In the genomic region with DNA sequence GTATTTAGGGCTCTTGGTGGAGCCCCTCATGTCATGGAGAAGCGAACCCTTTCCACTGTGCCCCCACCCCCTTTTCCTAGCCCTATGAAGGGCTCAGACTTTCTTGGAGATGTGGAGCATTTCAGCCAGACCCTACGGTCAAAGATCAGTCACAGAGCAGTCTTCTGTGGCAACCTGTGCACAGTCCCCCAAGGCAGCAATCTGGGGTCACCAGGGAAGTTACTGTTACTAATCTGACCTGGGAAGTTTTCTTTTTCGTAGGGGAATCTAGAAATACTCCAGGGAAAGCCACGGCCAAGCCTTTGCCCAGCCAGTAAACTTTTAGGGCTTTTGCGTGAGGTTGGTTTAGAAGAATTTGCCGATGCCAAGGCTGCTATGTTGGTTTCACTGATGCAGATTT, we compare ENCODE assay signal across 16 cellular contexts. TPM values are rescaled to one million over a fixed set of nuclear protein-coding genes. Genes with fewer than 3 reads are reported as not detected.
DNase-seq lines count a peak whose midpoint lies in the region; ATAC-seq, FAIRE-seq and TF ChIP-seq lines count a peak whose summit lies in the region.
"Had no signal": no experiment of that assay in that cellular context is flagged by ENCODE, and none has a peak within 500 bp of the region (broad histone marks: within the 10 kb centered on the region; RNA-seq: fewer than 3 reads in every experiment).

No MANE protein-coding gene starts in this region.

- DNase-seq in activated CD4-positive, alpha-beta T cell treated with anti-CD3 and anti-CD28 coated beads, Interleukin-2, amount 10 ng/mL, durations not matched to agents 7 days and 5 days: no peak
- no peak for DNase-seq in activated CD4-positive, alpha-beta T cell treated with anti-CD3 and anti-CD28 coated beads, Interleukin-2, amount 50 U/mL, for 4 hours
- DNase-seq in right atrium auricular region (ENCODE audit: low spot score): no peak
- DNase-seq in psoas muscle: no peak
- DNase-seq in upper lobe of right lung: no peak
- no peak for DNase-seq in G401 (ENCODE audit: low spot score)
- no peak for DNase-seq in H54 (ENCODE audit: insufficient read length, low spot score)
- no peak for DNase-seq in stimulated activated CD4-positive, alpha-beta T cell treated with anti-CD3 and anti-CD28 coated beads, Interleukin-4, amount 100 ng/mL, for 24 hours
- DNase-seq: activated naive CD4-positive, alpha-beta T cell treated with anti-CD3 and anti-CD28 coated beads, Interleukin-2, amount 10 ng/mL, durations not matched to agents 7 days and 5 days; MV-4-11; NCI-H2029 treated with DMSO at 0.1 percent for 48 hours; NCI-H524 had no signal

- H3K27me3 ChIP-seq in right atrium auricular region: no peaks in the 10 kb centered on the region
- no peaks in the 10 kb centered on the region for H3K27me3 ChIP-seq in psoas muscle (ENCODE audit: insufficient read depth in 3 of 3, low read length in 2 of 3)
- no peaks in the 10 kb centered on the region for H3K27me3 ChIP-seq in upper lobe of right lung

- CTCF ChIA-PET in activated CD4-positive, alpha-beta T cell treated with anti-CD3 and anti-CD28 coated beads, Interleukin-2, amount 10 ng/mL, durations not matched to agents 7 days and 5 days (lab: Charles Lee): no interaction called here

- intact Hi-C loops in psoas muscle (cut with DNase I) (no loop called here), upper lobe of right lung (cut with DNase I) (no loop called here)

- H3K36me3 ChIP-seq in right atrium auricular region (peaks cover 17% of the 10 kb centered on the region), psoas muscle (ENCODE audit: insufficient read depth in 1 of 2, low read depth in 1 of 2) (peaks cover 0 to 5% of the 10 kb centered on the region in 2 donors), upper lobe of right lung (peaks cover 4% of the 10 kb centered on the region)

- 39 to 72% (median 46%) methylated on average over 6 of the region's 6 CpGs for WGBS in psoas muscle, 3 donors

- H3K4me3 ChIP-seq in right atrium auricular region (peak overlapping the region in 1 of 2 donors; percentile 3), psoas muscle (peak overlapping the region; percentile 40), upper lobe of right lung (no peak overlapping the region)

- in situ Hi-C loops in G401 (cut with HindIII; ENCODE audit: low sequenced_read_pairs): no loop called here

- H3K9me3 ChIP-seq in right atrium auricular region (no peaks in the 10 kb centered on the region), psoas muscle (no peaks in the 10 kb centered on the region), upper lobe of right lung (no peaks in the 10 kb centered on the region)

- H3K4me3 Mint-ChIP-seq in activated CD4-positive, alpha-beta T cell treated with anti-CD3 and anti-CD28 coated beads, Interleukin-2, amount 10 ng/mL, durations not matched to agents 7 days and 5 days: no peak overlapping the region
- H3K4me3 Mint-ChIP-seq: activated naive CD4-positive, alpha-beta T cell treated with anti-CD3 and anti-CD28 coated beads, Interleukin-2, amount 10 ng/mL, durations not matched to agents 7 days and 5 days had no signal

- TF ChIP-seq CTCF in right atrium auricular region (IDR thresholded peaks at IDR 0.05) (no peak), psoas muscle (IDR thresholded peaks at IDR 0.05) (no peak), upper lobe of right lung (IDR thresholded peaks at IDR 0.05) (no peak)

- TF ChIP-seq POLR2A in H54 (IDR thresholded peaks at IDR 0.05; ENCODE audit: low read depth, low read length): no peak

- POLR2A ChIA-PET in activated CD4-positive, alpha-beta T cell treated with anti-CD3 and anti-CD28 coated beads, Interleukin-2, amount 10 ng/mL, durations not matched to agents 7 days and 5 days (lab: Charles Lee): no interaction called here

- peaks cover 2% of the 10 kb centered on the region for H3K36me3 Mint-ChIP-seq in activated CD4-positive, alpha-beta T cell treated with anti-CD3 and anti-CD28 coated beads, Interleukin-2, amount 10 ng/mL, durations not matched to agents 7 days and 5 days (ENCODE audit: low read depth)

- H3K9me3 Mint-ChIP-seq in activated CD4-positive, alpha-beta T cell treated with anti-CD3 and anti-CD28 coated beads, Interleukin-2, amount 10 ng/mL, durations not matched to agents 7 days and 5 days: no peaks in the 10 kb centered on the region
- H3K9me3 Mint-ChIP-seq: activated naive CD4-positive, alpha-beta T cell treated with anti-CD3 and anti-CD28 coated beads, Interleukin-2, amount 10 ng/mL, durations not matched to agents 7 days and 5 days had no signal

- H3K27ac Mint-ChIP-seq in activated CD4-positive, alpha-beta T cell treated with anti-CD3 and anti-CD28 coated beads, Interleukin-2, amount 10 ng/mL, durations not matched to agents 7 days and 5 days: peak overlapping the region; percentile 7
- H3K27ac Mint-ChIP-seq: activated naive CD4-positive, alpha-beta T cell treated with anti-CD3 and anti-CD28 coated beads, Interleukin-2, amount 10 ng/mL, durations not matched to agents 7 days and 5 days had no signal

- H3K27ac ChIP-seq in right atrium auricular region (peak overlapping the region; percentile 82 to 88), psoas muscle (peak overlapping the region; percentile 99), upper lobe of right lung (peak overlapping the region; percentile 74)

- ATAC-seq in psoas muscle (peak in 2 of 4 donors; percentile 5 to 8), upper lobe of right lung (no peak)
- ATAC-seq: HCT116 had no signal

- H3K27me3 Mint-ChIP-seq in activated CD4-positive, alpha-beta T cell treated with anti-CD3 and anti-CD28 coated beads, Interleukin-2, amount 10 ng/mL, durations not matched to agents 7 days and 5 days: peaks cover 65% of the 10 kb centered on the region

- peaks cover 23% of the 10 kb centered on the region for H3K4me1 Mint-ChIP-seq in activated CD4-positive, alpha-beta T cell treated with anti-CD3 and anti-CD28 coated beads, Interleukin-2, amount 10 ng/mL, durations not matched to agents 7 days and 5 days

- peaks cover 0 to 98% of the 10 kb centered on the region in 2 donors for H3K4me1 ChIP-seq in right atrium auricular region
- peaks cover 98% of the 10 kb centered on the region for H3K4me1 ChIP-seq in psoas muscle
- peaks cover 80% of the 10 kb centered on the region for H3K4me1 ChIP-seq in upper lobe of right lung

- no peak for FAIRE-seq in H54 (lab: Jason Lieb, UNC)
- FAIRE-seq: keratinocyte had no signal

RNA-seq across cellular contexts. Expression of a gene that starts 50.6 kb away (rescaled TPM):
- 1 to 10 TPM; 7.4 to 7.6 TPM for total RNA-seq in activated CD4-positive, alpha-beta T cell treated with anti-CD3 and anti-CD28 coated beads, Interleukin-2, amount 10 ng/mL, durations not matched to agents 7 days and 5 days
- total RNA-seq in right atrium auricular region: 100 to 1,000 TPM in 1 of 2 donors, 10 to 100 TPM in 1; 65.5 to 101 TPM
- total RNA-seq in psoas muscle: 100 to 1,000 TPM in 3 of 4 donors, 10 to 100 TPM in 1; 11.7 to 299 (median 183) TPM
- 10 to 100 TPM; 12.0 to 89.8 (median 45.2) TPM for polyA plus RNA-seq in psoas muscle
- total RNA-seq in upper lobe of right lung: 221 TPM
- total RNA-seq in G401 (2014; rRNA removed; shearing (Covaris generic)): not detected in 2 replicates
- total RNA-seq: A172, SK-MEL-5 had no signal
